Comparison of ENCODE assay signal across 17 cellular contexts in the genomic region with DNA sequence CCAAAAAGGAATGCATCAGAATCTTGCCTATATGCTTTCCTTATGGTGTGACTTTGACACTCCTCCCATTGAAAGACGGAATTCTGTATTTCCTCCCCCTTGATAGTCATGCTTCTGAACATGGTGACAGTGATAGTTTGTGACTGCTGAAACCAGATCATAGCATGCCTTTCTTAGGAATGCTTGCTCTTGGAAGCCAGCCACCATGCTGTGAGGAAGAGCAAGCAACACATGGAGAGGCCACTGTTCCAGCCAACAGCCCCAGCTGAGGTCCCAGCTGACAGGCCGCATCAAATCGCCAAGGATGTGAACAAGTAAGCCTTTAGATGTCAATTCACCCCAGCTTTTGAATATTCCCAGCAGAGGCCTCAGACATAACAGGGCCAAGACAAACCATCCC.
DNase-seq lines count a peak whose midpoint lies in the region; ATAC-seq and TF ChIP-seq lines count a peak whose summit lies in the region.
"Had no signal": no experiment of that assay in that cellular context is flagged by ENCODE, and none has a peak within 500 bp of the region (broad histone marks: within the 10 kb centered on the region; RNA-seq: fewer than 3 reads in every experiment).

No MANE protein-coding gene starts in this region.

- H3K9me3 Mint-ChIP-seq in WTC11: no peaks in the 10 kb centered on the region
- no peaks in the 10 kb centered on the region for H3K9me3 Mint-ChIP-seq in progenitor cell of endocrine pancreas (ENCODE audit: low read depth)
- H3K9me3 Mint-ChIP-seq: T-helper 1 cell treated with Interleukin-12 subunit alpha and Interleukin-12 subunit beta and Interleukin-4 antibody, amounts not matched to agents 30 μg/mL and 1 μg/mL, for 36 hours had no signal

- H3K4me1 Mint-ChIP-seq in WTC11: peaks cover 87% of the 10 kb centered on the region
- peaks cover 38% of the 10 kb centered on the region for H3K4me1 Mint-ChIP-seq in progenitor cell of endocrine pancreas (ENCODE audit: low read depth)
- H3K4me1 Mint-ChIP-seq: activated CD8-positive, alpha-beta memory T cell treated with anti-CD3 and anti-CD28 coated beads, Interleukin-2, amount 10 ng/mL, durations not matched to agents 7 days and 5 days had no signal

- H3K27ac Mint-ChIP-seq in WTC11 (peak overlapping the region; percentile 5), progenitor cell of endocrine pancreas (peak overlapping the region; percentile 15)
- H3K27ac Mint-ChIP-seq: activated CD8-positive, alpha-beta memory T cell treated with anti-CD3 and anti-CD28 coated beads, Interleukin-2, amount 10 ng/mL, durations not matched to agents 7 days and 5 days; T-helper 1 cell treated with Interleukin-12 subunit alpha and Interleukin-12 subunit beta and Interleukin-4 antibody, amounts not matched to agents 30 μg/mL and 1 μg/mL, for 36 hours had no signal

- TF ChIP-seq CTCF in WTC11 (IDR thresholded peaks at IDR 0.05) (no peak), fibroblast of mammary gland (conservative IDR thresholded peaks at IDR 0.05; ENCODE audit: control insufficient read depth, insufficient read depth, low read depth, low read length) (no peak), progenitor cell of endocrine pancreas (IDR thresholded peaks at IDR 0.05; ENCODE audit: unreplicated experiment) (no peak)

- no peaks in the 10 kb centered on the region for H3K36me3 ChIP-seq in HAP-1 (replicated peaks)

- DNase-seq in HCEC 1CT (peak; percentile 35), WTC11 (ENCODE audit: low spot score) (peak; percentile 31), fibroblast of mammary gland (ENCODE audit: low read depth) (peak; percentile 56), progenitor cell of endocrine pancreas (ENCODE audit: low spot score, unreplicated experiment) (no peak), NCI-H1436 treated with DMSO at 0.1 percent for 48 hours (lab: John Stamatoyannopoulos, UW) (no peak), HAP-1 (ENCODE audit: low spot score in 2 of 2) (no peak), inferior parietal cortex (ENCODE audit: extremely low spot score) (no peak), NCI-H1417 (lab: John Stamatoyannopoulos, UW) (no peak)
- DNase-seq: activated CD4-positive, CD25-positive, alpha-beta regulatory T cell; activated CD8-positive, alpha-beta memory T cell treated with anti-CD3 and anti-CD28 coated beads, Interleukin-2, amount 10 ng/mL, durations not matched to agents 7 days and 5 days; activated gamma-delta T cell; aorta; DND-41; NCI-H2107; stimulated activated CD4-positive, alpha-beta T cell treated with anti-CD3 and anti-CD28 coated beads, Interleukin-4, amount 100 ng/mL, for 24 hours had no signal

- ATAC-seq in WTC11: peak; percentile 20
- ATAC-seq: activated CD8-positive, alpha-beta memory T cell treated with anti-CD3 and anti-CD28 coated beads, Interleukin-2, amount 10 ng/mL, durations not matched to agents 7 days and 5 days; sciatic nerve had no signal

- no peaks in the 10 kb centered on the region for H3K36me3 Mint-ChIP-seq in WTC11
- peaks cover 2% of the 10 kb centered on the region for H3K36me3 Mint-ChIP-seq in progenitor cell of endocrine pancreas (ENCODE audit: insufficient read depth)
- H3K36me3 Mint-ChIP-seq: activated CD8-positive, alpha-beta memory T cell treated with anti-CD3 and anti-CD28 coated beads, Interleukin-2, amount 10 ng/mL, durations not matched to agents 7 days and 5 days had no signal

- no peaks in the 10 kb centered on the region for H3K9me3 ChIP-seq in HAP-1

- H3K4me3 ChIP-seq in fibroblast of mammary gland (ENCODE audit: control insufficient read depth, low read depth, low read length): no peak overlapping the region
- no peak overlapping the region for H3K4me3 ChIP-seq in HAP-1

- H3K4me3 Mint-ChIP-seq in WTC11: no peak overlapping the region
- no peak overlapping the region for H3K4me3 Mint-ChIP-seq in progenitor cell of endocrine pancreas (ENCODE audit: low read depth)
- H3K4me3 Mint-ChIP-seq: activated CD8-positive, alpha-beta memory T cell treated with anti-CD3 and anti-CD28 coated beads, Interleukin-2, amount 10 ng/mL, durations not matched to agents 7 days and 5 days; T-helper 1 cell treated with Interleukin-12 subunit alpha and Interleukin-12 subunit beta and Interleukin-4 antibody, amounts not matched to agents 30 μg/mL and 1 μg/mL, for 36 hours had no signal

- peaks cover 2% of the 10 kb centered on the region for H3K4me1 ChIP-seq in HAP-1

- H3K27me3 Mint-ChIP-seq in WTC11 (ENCODE audit: low read depth) (no peaks in the 10 kb centered on the region), progenitor cell of endocrine pancreas (no peaks in the 10 kb centered on the region)

- H3K27me3 ChIP-seq in HAP-1 (ENCODE audit: low read depth): no peaks in the 10 kb centered on the region

- POLR2A ChIA-PET in WTC11 (lab: Charles Lee): interaction anchor here (1.0 kb wide), 1 partner anchor 8 kb away, joined by 3 read pairs; no protein-coding TSS in a partner anchor

- CTCF ChIA-PET in WTC11 (lab: Charles Lee): interaction anchor here (0.8 to 2.3 kb wide), 2 partner anchors 47 to 64 kb away, joined by 3 to 10 read pairs; no protein-coding TSS in a partner anchor

- in situ Hi-C loops in HAP-1 (cut with MboI; ENCODE audit: low sequenced_read_pairs): no loop called here

TF ChIP-seq in WTC11, 78 proteins besides CTCF, POLR2A, EP300 and RAD21:
- no peak for TF ChIP-seq CDX4 (CRISPR knock-in tag; IDR thresholded peaks at IDR 0.05; ENCODE audit: borderline replicate concordance)
- TF ChIP-seq GABPB1 (CRISPR knock-in tag; IDR thresholded peaks at IDR 0.05): no peak
- TF ChIP-seq ZNF396 (CRISPR knock-in tag; IDR thresholded peaks at IDR 0.05; ENCODE audit: borderline replicate concordance): no peak
- TF ChIP-seq ZNF317 (CRISPR knock-in tag; IDR thresholded peaks at IDR 0.05; ENCODE audit: borderline replicate concordance, low read depth): no peak
- TF ChIP-seq, protein P1, sequence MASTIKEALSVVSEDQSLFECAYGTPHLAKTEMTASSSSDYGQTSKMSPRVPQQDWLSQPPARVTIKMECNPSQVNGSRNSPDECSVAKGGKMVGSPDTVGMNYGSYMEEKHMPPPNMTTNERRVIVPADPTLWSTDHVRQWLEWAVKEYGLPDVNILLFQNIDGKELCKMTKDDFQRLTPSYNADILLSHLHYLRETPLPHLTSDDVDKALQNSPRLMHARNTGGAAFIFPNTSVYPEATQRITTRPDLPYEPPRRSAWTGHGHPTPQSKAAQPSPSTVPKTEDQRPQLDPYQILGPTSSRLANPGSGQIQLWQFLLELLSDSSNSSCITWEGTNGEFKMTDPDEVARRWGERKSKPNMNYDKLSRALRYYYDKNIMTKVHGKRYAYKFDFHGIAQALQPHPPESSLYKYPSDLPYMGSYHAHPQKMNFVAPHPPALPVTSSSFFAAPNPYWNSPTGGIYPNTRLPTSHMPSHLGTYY (CRISPR knock-in tag; IDR thresholded peaks at IDR 0.05): no peak
- TF ChIP-seq, protein P2, sequence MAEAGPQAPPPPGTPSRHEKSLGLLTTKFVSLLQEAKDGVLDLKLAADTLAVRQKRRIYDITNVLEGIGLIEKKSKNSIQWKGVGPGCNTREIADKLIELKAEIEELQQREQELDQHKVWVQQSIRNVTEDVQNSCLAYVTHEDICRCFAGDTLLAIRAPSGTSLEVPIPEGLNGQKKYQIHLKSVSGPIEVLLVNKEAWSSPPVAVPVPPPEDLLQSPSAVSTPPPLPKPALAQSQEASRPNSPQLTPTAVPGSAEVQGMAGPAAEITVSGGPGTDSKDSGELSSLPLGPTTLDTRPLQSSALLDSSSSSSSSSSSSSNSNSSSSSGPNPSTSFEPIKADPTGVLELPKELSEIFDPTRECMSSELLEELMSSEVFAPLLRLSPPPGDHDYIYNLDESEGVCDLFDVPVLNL (CRISPR knock-in tag; IDR thresholded peaks at IDR 0.05; ENCODE audit: borderline replicate concordance, low read depth): no peak
- TF ChIP-seq CREM (CRISPR knock-in tag; IDR thresholded peaks at IDR 0.05): no peak

Comparison
In these comparisons a context has a peak if more than half of its experiments do, and no peak if none do; other contexts are left out.
1. DNase-seq: peak in HCEC 1CT (single experiment), WTC11 (single experiment) and fibroblast of mammary gland (single experiment); none in progenitor cell of endocrine pancreas (single experiment), NCI-H1436 treated with DMSO at 0.1 percent for 48 hours (single experiment), HAP-1 (0 of 2), inferior parietal cortex (single experiment) and NCI-H1417 (0 of 3).